8 cellular contexts compared by ENCODE assay signal in genomic region chr20:51400051-51400926, GRCh38.
DNase-seq lines count a peak whose midpoint lies in the region; ATAC-seq and TF ChIP-seq lines count a peak whose summit lies in the region.

No MANE protein-coding gene starts in this region.

- H2AFZ ChIP-seq in KMS-11 (ENCODE audit: low read depth), result peak overlapping the region; percentile 12; the same call in 1 of the 2 replicates

- peak overlapping the region; percentile 82 for H3K4me3 Mint-ChIP-seq in CD4-positive, alpha-beta T cell

- peak overlapping the region; percentile 69 for H3K9ac ChIP-seq in KMS-11

- POLR2A ChIA-PET in CD4-positive, alpha-beta T cell (lab: Charles Lee), result interaction anchor here (0.6 to 2.0 kb wide), 13 partner anchors 11 to 442 kb away, joined by 3 to 12 read pairs (median 4); partner anchors contain the start of genes DPM1, MOCS3 and NFATC2

- TF ChIP-seq CTCF in CD4-positive, alpha-beta T cell (IDR thresholded peaks at IDR 0.05), result no peak
- TF ChIP-seq CTCF in KMS-11 (conservative IDR thresholded peaks at IDR 0.05; ENCODE audit: low read depth, low read length), result no peak

- H3K79me2 ChIP-seq in KMS-11 (ENCODE audit: insufficient read depth, low read depth), result 0 out of 2 replicates have a peak, but pooled peaks cover 9% of the 10 kb centered on the region

- CTCF ChIA-PET in CD4-positive, alpha-beta T cell (lab: Charles Lee), result interaction anchor here (1.3 to 1.9 kb wide), 3 partner anchors 14 to 194 kb away, joined by 3 to 6 read pairs (median 5); partner anchors contain the start of gene NFATC2

- H3K4me3 ChIP-seq in KMS-11 (IDR thresholded peaks at IDR 0.05; ENCODE audit: insufficient read depth, low read depth, low read length) (no peak overlapping the region), MG63 (no peak overlapping the region)

- ATAC-seq in CD4-positive, alpha-beta T cell (ENCODE audit: poor library complexity), result peak; percentile 67
- peak; percentile 72 for ATAC-seq in GM21390 (IDR thresholded peaks at IDR 0.05; ENCODE audit: unreplicated experiment)

- H3K4me1 Mint-ChIP-seq in CD4-positive, alpha-beta T cell (ENCODE audit: low read depth), result peaks cover 68% of the 10 kb centered on the region

- peaks cover 2% of the 10 kb centered on the region for H3K9me3 Mint-ChIP-seq in CD4-positive, alpha-beta T cell

- no peaks in the 10 kb centered on the region for H3K9me3 ChIP-seq in CD4-positive, alpha-beta T cell (ENCODE audit: control insufficient read depth, low read length)
- H3K9me3 ChIP-seq in MG63, result no peaks in the 10 kb centered on the region

- H3K27me3 Mint-ChIP-seq in CD4-positive, alpha-beta T cell, result no peaks in the 10 kb centered on the region

- H3K36me3 Mint-ChIP-seq in CD4-positive, alpha-beta T cell (ENCODE audit: low read depth), result peaks cover 49% of the 10 kb centered on the region

- H3K27ac ChIP-seq in CD4-positive, alpha-beta T cell (ENCODE audit: low read depth, low read length), result peak overlapping the region; percentile 87
- peak overlapping the region; percentile 98 for H3K27ac ChIP-seq in KMS-11

- intact Hi-C loops in CD4-positive, alpha-beta T cell (cut with DNase I, micrococcal nuclease), result loop anchor here (5.0 kb wide), 2 partner anchors 102 to 142 kb away; partner anchors contain the start of gene NFATC2 (in 1 of the 2)

- H4K20me1 ChIP-seq in KMS-11 (ENCODE audit: insufficient read depth), result no peaks in the 10 kb centered on the region

- no peaks in the 10 kb centered on the region for H3K27me3 ChIP-seq in CD4-positive, alpha-beta T cell (ENCODE audit: control insufficient read depth, insufficient read depth, low read length)
- H3K27me3 ChIP-seq in KMS-11 (ENCODE audit: insufficient read depth, low read depth) (no peaks in the 10 kb centered on the region), MG63 (no peaks in the 10 kb centered on the region)

- H3K36me3 ChIP-seq in KMS-11 (ENCODE audit: insufficient read depth) (no peaks in the 10 kb centered on the region), MG63 (no peaks in the 10 kb centered on the region)

- H3K4me1 ChIP-seq in KMS-11 (ENCODE audit: low read depth, poor library complexity, severe bottlenecking), result peaks cover 73% of the 10 kb centered on the region

- H3K27ac Mint-ChIP-seq in CD4-positive, alpha-beta T cell, result peak overlapping the region; percentile 99

- peak overlapping the region; percentile 50 for H3K4me2 ChIP-seq in KMS-11

- peak; percentile 45 to 64 (median 54) for DNase-seq in CD4-positive, alpha-beta T cell
- DNase-seq in activated T-helper 1 cell treated with Interleukin-2 at 50 U/mL for 16 hours (ENCODE audit: low read depth), result peak; percentile 47
- peak; percentile 82 for DNase-seq in stimulated activated CD4-positive, alpha-beta T cell treated with anti-CD3 and anti-CD28 coated beads, Interleukin-15, amount 100 ng/mL, for 24 hours
- no peak for DNase-seq in MG63
- no peak for DNase-seq in midbrain (lab: John Stamatoyannopoulos, UW)
- DNase-seq in DMS79 (lab: John Stamatoyannopoulos, UW), result no peak

Comparison
In these comparisons a context has a peak if more than half of its experiments do, and no peak if none do; other contexts are left out.
1. DNase-seq: peak in CD4-positive, alpha-beta T cell (10 of 10), activated T-helper 1 cell treated with Interleukin-2 at 50 U/mL for 16 hours (single experiment) and stimulated activated CD4-positive, alpha-beta T cell treated with anti-CD3 and anti-CD28 coated beads, Interleukin-15, amount 100 ng/mL, for 24 hours (single experiment); none in MG63 (single experiment), midbrain (single experiment) and DMS79 (single experiment).